ENCODE assay signal across 1 cellular context in genomic region chr4:73413294-73413755, GRCh38.
TF ChIP-seq lines count a peak whose summit lies in the region.

No MANE protein-coding gene starts in this region.

TF ChIP-seq in HepG2, 621 proteins besides CTCF, POLR2A, EP300 and RAD21 (continued from another document):
- TF ChIP-seq, protein P1, sequence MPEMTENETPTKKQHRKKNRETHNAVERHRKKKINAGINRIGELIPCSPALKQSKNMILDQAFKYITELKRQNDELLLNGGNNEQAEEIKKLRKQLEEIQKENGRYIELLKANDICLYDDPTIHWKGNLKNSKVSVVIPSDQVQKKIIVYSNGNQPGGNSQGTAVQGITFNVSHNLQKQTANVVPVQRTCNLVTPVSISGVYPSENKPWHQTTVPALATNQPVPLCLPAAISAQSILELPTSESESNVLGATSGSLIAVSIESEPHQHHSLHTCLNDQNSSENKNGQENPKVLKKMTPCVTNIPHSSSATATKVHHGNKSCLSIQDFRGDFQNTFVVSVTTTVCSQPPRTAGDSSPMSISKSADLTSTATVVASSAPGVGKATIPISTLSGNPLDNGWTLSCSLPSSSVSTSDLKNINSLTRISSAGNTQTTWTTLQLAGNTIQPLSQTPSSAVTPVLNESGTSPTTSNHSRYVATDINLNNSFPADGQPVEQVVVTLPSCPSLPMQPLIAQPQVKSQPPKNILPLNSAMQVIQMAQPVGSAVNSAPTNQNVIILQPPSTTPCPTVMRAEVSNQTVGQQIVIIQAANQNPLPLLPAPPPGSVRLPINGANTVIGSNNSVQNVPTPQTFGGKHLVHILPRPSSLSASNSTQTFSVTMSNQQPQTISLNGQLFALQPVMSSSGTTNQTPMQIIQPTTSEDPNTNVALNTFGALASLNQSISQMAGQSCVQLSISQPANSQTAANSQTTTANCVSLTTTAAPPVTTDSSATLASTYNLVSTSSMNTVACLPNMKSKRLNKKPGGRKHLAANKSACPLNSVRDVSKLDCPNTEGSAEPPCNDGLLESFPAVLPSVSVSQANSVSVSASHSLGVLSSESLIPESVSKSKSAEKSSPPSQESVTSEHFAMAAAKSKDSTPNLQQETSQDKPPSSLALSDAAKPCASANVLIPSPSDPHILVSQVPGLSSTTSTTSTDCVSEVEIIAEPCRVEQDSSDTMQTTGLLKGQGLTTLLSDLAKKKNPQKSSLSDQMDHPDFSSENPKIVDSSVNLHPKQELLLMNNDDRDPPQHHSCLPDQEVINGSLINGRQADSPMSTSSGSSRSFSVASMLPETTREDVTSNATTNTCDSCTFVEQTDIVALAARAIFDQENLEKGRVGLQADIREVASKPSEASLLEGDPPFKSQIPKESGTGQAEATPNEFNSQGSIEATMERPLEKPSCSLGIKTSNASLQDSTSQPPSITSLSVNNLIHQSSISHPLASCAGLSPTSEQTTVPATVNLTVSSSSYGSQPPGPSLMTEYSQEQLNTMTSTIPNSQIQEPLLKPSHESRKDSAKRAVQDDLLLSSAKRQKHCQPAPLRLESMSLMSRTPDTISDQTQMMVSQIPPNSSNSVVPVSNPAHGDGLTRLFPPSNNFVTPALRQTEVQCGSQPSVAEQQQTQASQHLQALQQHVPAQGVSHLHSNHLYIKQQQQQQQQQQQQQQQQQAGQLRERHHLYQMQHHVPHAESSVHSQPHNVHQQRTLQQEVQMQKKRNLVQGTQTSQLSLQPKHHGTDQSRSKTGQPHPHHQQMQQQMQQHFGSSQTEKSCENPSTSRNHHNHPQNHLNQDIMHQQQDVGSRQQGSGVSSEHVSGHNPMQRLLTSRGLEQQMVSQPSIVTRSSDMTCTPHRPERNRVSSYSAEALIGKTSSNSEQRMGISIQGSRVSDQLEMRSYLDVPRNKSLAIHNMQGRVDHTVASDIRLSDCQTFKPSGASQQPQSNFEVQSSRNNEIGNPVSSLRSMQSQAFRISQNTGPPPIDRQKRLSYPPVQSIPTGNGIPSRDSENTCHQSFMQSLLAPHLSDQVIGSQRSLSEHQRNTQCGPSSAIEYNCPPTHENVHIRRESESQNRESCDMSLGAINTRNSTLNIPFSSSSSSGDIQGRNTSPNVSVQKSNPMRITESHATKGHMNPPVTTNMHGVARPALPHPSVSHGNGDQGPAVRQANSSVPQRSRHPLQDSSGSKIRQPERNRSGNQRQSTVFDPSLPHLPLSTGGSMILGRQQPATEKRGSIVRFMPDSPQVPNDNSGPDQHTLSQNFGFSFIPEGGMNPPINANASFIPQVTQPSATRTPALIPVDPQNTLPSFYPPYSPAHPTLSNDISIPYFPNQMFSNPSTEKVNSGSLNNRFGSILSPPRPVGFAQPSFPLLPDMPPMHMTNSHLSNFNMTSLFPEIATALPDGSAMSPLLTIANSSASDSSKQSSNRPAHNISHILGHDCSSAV (CRISPR knock-in tag; IDR thresholded peaks at IDR 0.05; ENCODE audit: borderline replicate concordance), result no peak
- TF ChIP-seq MED1 (CRISPR knock-in tag; IDR thresholded peaks at IDR 0.05) (peak; percentile 52; the same call in 1 of the 2 replicates), ZNF670 (CRISPR knock-in tag; IDR thresholded peaks at IDR 0.05; ENCODE audit: borderline replicate concordance) (peak; percentile 63; the same call in 1 of the 2 replicates), ZBTB37 (CRISPR knock-in tag; IDR thresholded peaks at IDR 0.05) (no peak), ZNF44 (CRISPR knock-in tag; IDR thresholded peaks at IDR 0.05) (no peak), RARA (CRISPR knock-in tag; IDR thresholded peaks at IDR 0.05) (no peak), ZNF547 (CRISPR knock-in tag; IDR thresholded peaks at IDR 0.05) (no peak), ZNF441 (CRISPR knock-in tag; IDR thresholded peaks at IDR 0.05; ENCODE audit: borderline replicate concordance) (no peak), ZNF557 (CRISPR knock-in tag; IDR thresholded peaks at IDR 0.05) (0 out of 2 replicates have a peak, but pooled peaks have one; percentile 47), BRCA1 (CRISPR knock-in tag; IDR thresholded peaks at IDR 0.05) (peak; percentile 61; the same call in 1 of the 2 replicates), SCMH1 (CRISPR knock-in tag; IDR thresholded peaks at IDR 0.05; ENCODE audit: borderline replicate concordance) (no peak), ZNF788 (CRISPR knock-in tag; IDR thresholded peaks at IDR 0.05; ENCODE audit: borderline replicate concordance) (no peak), ZNF550 (CRISPR knock-in tag; IDR thresholded peaks at IDR 0.05; ENCODE audit: borderline replicate concordance) (no peak), RFX1 (IDR thresholded peaks at IDR 0.05) (no peak), KDM3A (CRISPR knock-in tag; IDR thresholded peaks at IDR 0.05; ENCODE audit: low read depth) (no peak), PBX2 (CRISPR knock-in tag; IDR thresholded peaks at IDR 0.05) (no peak), HNRNPL (IDR thresholded peaks at IDR 0.05; ENCODE audit: low read depth, low read length) (no peak), ZSCAN9 (CRISPR knock-in tag; IDR thresholded peaks at IDR 0.05; ENCODE audit: borderline replicate concordance) (no peak; the same call in 1 of the 2 replicates), DNMT3B (CRISPR knock-in tag; conservative IDR thresholded peaks at IDR 0.05) (no peak), SMAD9 (CRISPR knock-in tag; IDR thresholded peaks at IDR 0.05) (no peak), TSC22D2 (CRISPR knock-in tag; IDR thresholded peaks at IDR 0.05; ENCODE audit: borderline replicate concordance) (peak; percentile 42; the same call in 1 of the 2 replicates), HOXA5 (CRISPR knock-in tag; IDR thresholded peaks at IDR 0.05) (peak; percentile 50; the same call in 1 of the 2 replicates), ZNF430 (CRISPR knock-in tag; IDR thresholded peaks at IDR 0.05) (no peak), BCLAF1 (IDR thresholded peaks at IDR 0.05) (no peak), ZNF3 (CRISPR knock-in tag; IDR thresholded peaks at IDR 0.05) (no peak), SSRP1 (CRISPR knock-in tag; IDR thresholded peaks at IDR 0.05) (peak; percentile 97)
- TF ChIP-seq, protein P2, sequence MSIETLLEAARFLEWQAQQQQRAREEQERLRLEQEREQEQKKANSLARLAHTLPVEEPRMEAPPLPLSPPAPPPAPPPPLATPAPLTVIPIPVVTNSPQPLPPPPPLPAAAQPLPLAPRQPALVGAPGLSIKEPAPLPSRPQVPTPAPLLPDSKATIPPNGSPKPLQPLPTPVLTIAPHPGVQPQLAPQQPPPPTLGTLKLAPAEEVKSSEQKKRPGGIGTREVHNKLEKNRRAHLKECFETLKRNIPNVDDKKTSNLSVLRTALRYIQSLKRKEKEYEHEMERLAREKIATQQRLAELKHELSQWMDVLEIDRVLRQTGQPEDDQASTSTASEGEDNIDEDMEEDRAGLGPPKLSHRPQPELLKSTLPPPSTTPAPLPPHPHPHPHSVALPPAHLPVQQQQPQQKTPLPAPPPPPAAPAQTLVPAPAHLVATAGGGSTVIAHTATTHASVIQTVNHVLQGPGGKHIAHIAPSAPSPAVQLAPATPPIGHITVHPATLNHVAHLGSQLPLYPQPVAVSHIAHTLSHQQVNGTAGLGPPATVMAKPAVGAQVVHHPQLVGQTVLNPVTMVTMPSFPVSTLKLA (IDR thresholded peaks at IDR 0.05), result no peak
- TF ChIP-seq, protein P3, sequence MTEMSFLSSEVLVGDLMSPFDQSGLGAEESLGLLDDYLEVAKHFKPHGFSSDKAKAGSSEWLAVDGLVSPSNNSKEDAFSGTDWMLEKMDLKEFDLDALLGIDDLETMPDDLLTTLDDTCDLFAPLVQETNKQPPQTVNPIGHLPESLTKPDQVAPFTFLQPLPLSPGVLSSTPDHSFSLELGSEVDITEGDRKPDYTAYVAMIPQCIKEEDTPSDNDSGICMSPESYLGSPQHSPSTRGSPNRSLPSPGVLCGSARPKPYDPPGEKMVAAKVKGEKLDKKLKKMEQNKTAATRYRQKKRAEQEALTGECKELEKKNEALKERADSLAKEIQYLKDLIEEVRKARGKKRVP (CRISPR knock-in tag; IDR thresholded peaks at IDR 0.05), result no peak
- TF ChIP-seq, protein P4, sequence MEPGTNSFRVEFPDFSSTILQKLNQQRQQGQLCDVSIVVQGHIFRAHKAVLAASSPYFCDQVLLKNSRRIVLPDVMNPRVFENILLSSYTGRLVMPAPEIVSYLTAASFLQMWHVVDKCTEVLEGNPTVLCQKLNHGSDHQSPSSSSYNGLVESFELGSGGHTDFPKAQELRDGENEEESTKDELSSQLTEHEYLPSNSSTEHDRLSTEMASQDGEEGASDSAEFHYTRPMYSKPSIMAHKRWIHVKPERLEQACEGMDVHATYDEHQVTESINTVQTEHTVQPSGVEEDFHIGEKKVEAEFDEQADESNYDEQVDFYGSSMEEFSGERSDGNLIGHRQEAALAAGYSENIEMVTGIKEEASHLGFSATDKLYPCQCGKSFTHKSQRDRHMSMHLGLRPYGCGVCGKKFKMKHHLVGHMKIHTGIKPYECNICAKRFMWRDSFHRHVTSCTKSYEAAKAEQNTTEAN (CRISPR knock-in tag; conservative IDR thresholded peaks at IDR 0.05), result no peak
- TF ChIP-seq, protein P5, sequence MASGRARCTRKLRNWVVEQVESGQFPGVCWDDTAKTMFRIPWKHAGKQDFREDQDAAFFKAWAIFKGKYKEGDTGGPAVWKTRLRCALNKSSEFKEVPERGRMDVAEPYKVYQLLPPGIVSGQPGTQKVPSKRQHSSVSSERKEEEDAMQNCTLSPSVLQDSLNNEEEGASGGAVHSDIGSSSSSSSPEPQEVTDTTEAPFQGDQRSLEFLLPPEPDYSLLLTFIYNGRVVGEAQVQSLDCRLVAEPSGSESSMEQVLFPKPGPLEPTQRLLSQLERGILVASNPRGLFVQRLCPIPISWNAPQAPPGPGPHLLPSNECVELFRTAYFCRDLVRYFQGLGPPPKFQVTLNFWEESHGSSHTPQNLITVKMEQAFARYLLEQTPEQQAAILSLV (CRISPR knock-in tag; IDR thresholded peaks at IDR 0.05; ENCODE audit: borderline replicate concordance), result no peak
- TF ChIP-seq, protein P6, sequence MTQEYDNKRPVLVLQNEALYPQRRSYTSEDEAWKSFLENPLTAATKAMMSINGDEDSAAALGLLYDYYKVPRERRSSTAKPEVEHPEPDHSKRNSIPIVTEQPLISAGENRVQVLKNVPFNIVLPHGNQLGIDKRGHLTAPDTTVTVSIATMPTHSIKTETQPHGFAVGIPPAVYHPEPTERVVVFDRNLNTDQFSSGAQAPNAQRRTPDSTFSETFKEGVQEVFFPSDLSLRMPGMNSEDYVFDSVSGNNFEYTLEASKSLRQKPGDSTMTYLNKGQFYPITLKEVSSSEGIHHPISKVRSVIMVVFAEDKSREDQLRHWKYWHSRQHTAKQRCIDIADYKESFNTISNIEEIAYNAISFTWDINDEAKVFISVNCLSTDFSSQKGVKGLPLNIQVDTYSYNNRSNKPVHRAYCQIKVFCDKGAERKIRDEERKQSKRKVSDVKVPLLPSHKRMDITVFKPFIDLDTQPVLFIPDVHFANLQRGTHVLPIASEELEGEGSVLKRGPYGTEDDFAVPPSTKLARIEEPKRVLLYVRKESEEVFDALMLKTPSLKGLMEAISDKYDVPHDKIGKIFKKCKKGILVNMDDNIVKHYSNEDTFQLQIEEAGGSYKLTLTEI (CRISPR knock-in tag; conservative IDR thresholded peaks at IDR 0.05), result no peak
